Comparison of ENCODE assay signal across 9 cellular contexts in genomic region chrX:134374294-134374693, GRCh38. TPM values are rescaled to one million over a fixed set of nuclear protein-coding genes. Genes with fewer than 3 reads are reported as not detected.
A peak's percentile ranks its signal among the peaks of the same experiment; 100 is the strongest.
DNase-seq lines count a peak whose midpoint lies in the region; FAIRE-seq and TF ChIP-seq lines count a peak whose summit lies in the region.
"Had no signal": no experiment of that assay in that cellular context is flagged by ENCODE, and none has a peak within 500 bp of the region (broad histone marks: within the 10 kb centered on the region; RNA-seq: fewer than 3 reads in every experiment).

No MANE protein-coding gene starts in this region.

- no peaks in the 10 kb centered on the region for H3K9me3 ChIP-seq in trophoblast cell (ENCODE audit: insufficient read depth, low read depth, low read length)

- no peaks in the 10 kb centered on the region for H3K9me3 Mint-ChIP-seq in endothelial cell (ENCODE audit: unreplicated experiment)

- H3K79me2 ChIP-seq in trophoblast cell (ENCODE audit: control insufficient read depth, insufficient read depth, low read length, poor library complexity): no peaks in the 10 kb centered on the region

- peaks cover 4% of the 10 kb centered on the region for H3K79me1 ChIP-seq in trophoblast cell (ENCODE audit: low read length)

- no peak overlapping the region for H4K12ac ChIP-seq in trophoblast cell (ENCODE audit: low read depth, low read length)

- peak overlapping the region; percentile 93; the same call in 1 of the 2 replicates for H3K4me3 ChIP-seq in GM08714 (ENCODE audit: low read length)
- H3K4me3 ChIP-seq in trophoblast cell (ENCODE audit: low read depth, low read length): no peak overlapping the region

- H3K27me3 Mint-ChIP-seq in endothelial cell (ENCODE audit: unreplicated experiment): peaks cover 3% of the 10 kb centered on the region

- H2BK5ac ChIP-seq in trophoblast cell (ENCODE audit: low read depth, low read length, poor library complexity): no peak overlapping the region

- no peak for FAIRE-seq in GM12892 (lab: Jason Lieb, UNC)
- no peak for FAIRE-seq in D721Med (lab: Jason Lieb, UNC)

- H4K8ac ChIP-seq in trophoblast cell (ENCODE audit: low read depth, low read length): no peak overlapping the region

- H3K27ac Mint-ChIP-seq in endothelial cell (ENCODE audit: unreplicated experiment): peak overlapping the region; percentile 95

- no peak overlapping the region for H3K4ac ChIP-seq in trophoblast cell (ENCODE audit: low read depth, low read length)

- H2AFZ ChIP-seq in trophoblast cell (ENCODE audit: insufficient read depth, low read length, poor library complexity): no peak overlapping the region

- H2AK5ac ChIP-seq in trophoblast cell (ENCODE audit: low read length): no peak overlapping the region

- no CpG with 5 or more reads among the region's 9 CpGs for WGBS in trophoblast cell (ENCODE audit: extremely low coverage, insufficient coverage, insufficient read length)

- H3K9ac ChIP-seq in trophoblast cell (ENCODE audit: low read length): no peak overlapping the region

- no peak overlapping the region for H2BK120ac ChIP-seq in trophoblast cell (ENCODE audit: insufficient read depth, low read length, poor library complexity)

- peak overlapping the region; percentile 57 for H3K4me2 ChIP-seq in trophoblast cell (ENCODE audit: low read length)

- no peak overlapping the region for H3K18ac ChIP-seq in trophoblast cell (ENCODE audit: low read length)

- DNase-seq in OCI-M1 (lab: John Stamatoyannopoulos, UW) (peak; percentile 59), endothelial cell (ENCODE audit: low spot score) (no peak), trophoblast cell (peak in 1 of 2 donors; percentile 29), GM12892 (ENCODE audit: insufficient read length) (no peak), D721Med (ENCODE audit: insufficient read length, low spot score) (no peak), Kasumi-1 (lab: John Stamatoyannopoulos, UW) (no peak), NCI-H2081 (lab: John Stamatoyannopoulos, UW) (no peak)
- DNase-seq: NCI-H2081 treated with DMSO at 0.1 percent for 48 hours had no signal

- H3K23ac ChIP-seq in trophoblast cell (ENCODE audit: low read length): no peak overlapping the region

- H3K36me3 Mint-ChIP-seq in endothelial cell (ENCODE audit: low read depth, unreplicated experiment): no peaks in the 10 kb centered on the region

- TF ChIP-seq CTCF in endothelial cell (IDR thresholded peaks at IDR 0.05; ENCODE audit: unreplicated experiment) (no peak), D721Med (IDR thresholded peaks at IDR 0.05; ENCODE audit: insufficient read depth, missing control alignments) (no peak)

- H4K91ac ChIP-seq in trophoblast cell (ENCODE audit: low read depth, low read length): no peak overlapping the region

- no peaks in the 10 kb centered on the region for H3K4me1 ChIP-seq in trophoblast cell (ENCODE audit: control insufficient read depth in 1 of 2, insufficient read depth in 2 of 2, low read length in 2 of 2)

- no peaks in the 10 kb centered on the region for H3K36me3 ChIP-seq in trophoblast cell (ENCODE audit: control insufficient read depth in 1 of 2, insufficient read depth in 2 of 2, low read length in 2 of 2)

- H3K14ac ChIP-seq in trophoblast cell (ENCODE audit: low read length): no peak overlapping the region

- TF ChIP-seq POLR2A in GM12892 (IDR thresholded peaks at IDR 0.05; ENCODE audit: low read depth, low read length): no peak

- H3K4me3 Mint-ChIP-seq in endothelial cell (ENCODE audit: unreplicated experiment): peak overlapping the region; percentile 97

- no peak overlapping the region for H3K27ac ChIP-seq in trophoblast cell (ENCODE audit: low read depth, low read length)

- H3K4me1 Mint-ChIP-seq in endothelial cell (ENCODE audit: unreplicated experiment): no peaks in the 10 kb centered on the region

- H3K27me3 ChIP-seq in trophoblast cell (ENCODE audit: insufficient read depth, low read length): no peaks in the 10 kb centered on the region

- H2BK12ac ChIP-seq in trophoblast cell (ENCODE audit: low read length): no peak overlapping the region

RNA-seq across cellular contexts. Expression of gene PHF6, which starts 1.2 kb away (rescaled TPM):
- total RNA-seq in endothelial cell (ENCODE audit: unreplicated experiment): 50.0 TPM
- 18.8 and 19.7 TPM in 2 replicates for polyA plus RNA-seq in trophoblast cell (2013)
- polyA plus RNA-seq in GM12892 (2012; ENCODE audit: missing spikeins): 33.0 TPM
